In genomic region chr14:93960108-93960475, GRCh38 we compare ENCODE assay signal across 11 cellular contexts. TPM values are rescaled to one million over a fixed set of nuclear protein-coding genes. Genes with fewer than 3 reads are reported as not detected.
A peak's percentile ranks its signal among the peaks of the same experiment; 100 is the strongest.
DNase-seq lines count a peak whose midpoint lies in the region; ATAC-seq and TF ChIP-seq lines count a peak whose summit lies in the region.
"Had no signal": no experiment of that assay in that cellular context is flagged by ENCODE, and none has a peak within 500 bp of the region (broad histone marks: within the 10 kb centered on the region; RNA-seq: fewer than 3 reads in every experiment).

No MANE protein-coding gene starts in this region.

- peak overlapping the region; percentile 61 to 88 (median 74) for H3K27ac ChIP-seq in esophagus squamous epithelium

- H3K36me3 ChIP-seq in esophagus squamous epithelium: no peaks in the 10 kb centered on the region

- H3K4me1 ChIP-seq in esophagus squamous epithelium: peaks cover 14 to 87% (median 43%) of the 10 kb centered on the region in 3 donors

- TF ChIP-seq CTCF in esophagus squamous epithelium (IDR thresholded peaks at IDR 0.05): no peak

- ATAC-seq in activated T-cell treated with anti-CD3 and anti-CD28 coated beads, Interleukin-2, amount 50 U/mL, for 4 hours: peak; percentile 31 to 36
- ATAC-seq in T-helper 17 cell: no peak
- ATAC-seq in stimulated activated naive CD8-positive, alpha-beta T cell treated with anti-CD3 and anti-CD28 coated beads, Interleukin-15, Interleukin-2, amounts not matched to agents 100 U/mL and 50 U/mL, for 24 hours: peak; percentile 56

- no peaks in the 10 kb centered on the region for H3K27me3 ChIP-seq in esophagus squamous epithelium

- peak overlapping the region; percentile 99 for H3K27ac Mint-ChIP-seq in T-helper 17 cell

- H3K4me3 Mint-ChIP-seq in activated T-cell treated with anti-CD3 and anti-CD28 coated beads, Interleukin-2, amount 50 U/mL, for 4 hours: peak overlapping the region; percentile 75
- peak overlapping the region; percentile 57 for H3K4me3 Mint-ChIP-seq in T-helper 17 cell

- H3K9me3 Mint-ChIP-seq in activated T-cell treated with anti-CD3 and anti-CD28 coated beads, Interleukin-2, amount 50 U/mL, for 4 hours: no peaks in the 10 kb centered on the region

- H3K4me1 Mint-ChIP-seq in activated T-cell treated with anti-CD3 and anti-CD28 coated beads, Interleukin-2, amount 50 U/mL, for 4 hours (ENCODE audit: low read depth): peaks cover 96% of the 10 kb centered on the region
- H3K4me1 Mint-ChIP-seq in T-helper 17 cell: peaks cover 77% of the 10 kb centered on the region

- DNase-seq in activated T-cell treated with anti-CD3 and anti-CD28 coated beads, Interleukin-2, amount 50 U/mL, for 4 hours: no peak
- DNase-seq in activated T-cell treated with anti-CD3 and anti-CD28 coated beads, Interleukin-2, amount 50 U/mL, for 1 hour: no peak
- DNase-seq in T-helper 17 cell (no peak), esophagus squamous epithelium (lab: John Stamatoyannopoulos, UW) (no peak), anterior cingulate cortex (lab: John Stamatoyannopoulos, UW) (no peak), T-helper 9 cell (no peak), SHP77 (lab: John Stamatoyannopoulos, UW) (no peak)
- DNase-seq in stimulated activated naive CD8-positive, alpha-beta T cell treated with anti-CD3 and anti-CD28 coated beads, Interleukin-15, Interleukin-2, amounts not matched to agents 100 U/mL and 50 U/mL, for 24 hours: peak; percentile 54
- DNase-seq: NCI-H748 treated with DMSO at 0.1 percent for 48 hours had no signal

- H3K9me3 ChIP-seq in T-helper 17 cell (ENCODE audit: control insufficient read depth, low read length, poor library complexity, severe bottlenecking) (no peaks in the 10 kb centered on the region), esophagus squamous epithelium (no peaks in the 10 kb centered on the region)

- H3K27me3 Mint-ChIP-seq in activated T-cell treated with anti-CD3 and anti-CD28 coated beads, Interleukin-2, amount 50 U/mL, for 4 hours (ENCODE audit: low read depth): no peaks in the 10 kb centered on the region
- no peaks in the 10 kb centered on the region for H3K27me3 Mint-ChIP-seq in T-helper 17 cell

- intact Hi-C loops in esophagus squamous epithelium (cut with DNase I): no loop called here

- no peak for TF ChIP-seq POLR2A in esophagus squamous epithelium (IDR thresholded peaks at IDR 0.05)

- H3K4me3 ChIP-seq in esophagus squamous epithelium: no peak overlapping the region

- no peaks in the 10 kb centered on the region for H3K36me3 Mint-ChIP-seq in activated T-cell treated with anti-CD3 and anti-CD28 coated beads, Interleukin-2, amount 50 U/mL, for 4 hours (ENCODE audit: insufficient read depth)
- H3K36me3 Mint-ChIP-seq in T-helper 17 cell (ENCODE audit: low read depth): no peaks in the 10 kb centered on the region

RNA-seq across cellular contexts. Expression of gene ASB2, which starts 16.3 kb away (rescaled TPM):
- 1 to 10 TPM; 8.2 to 9.9 (median 9.8) TPM for total RNA-seq in activated T-cell treated with anti-CD3 and anti-CD28 coated beads, Interleukin-2, amount 50 U/mL, for 4 hours
- total RNA-seq in T-helper 17 cell: 1 to 10 TPM; 2.3 to 6.5 TPM
- total RNA-seq in esophagus squamous epithelium: 1 to 10 TPM in 3 of 4 donors, under 1 TPM in 1; 0.83 to 8.8 (median 3.7) TPM
- total RNA-seq: pulmonary artery endothelial cell, temporal lobe had no signal

RNA-seq across cellular contexts. Expression of gene FAM181A, which starts 32.9 kb away (rescaled TPM):
- total RNA-seq in activated T-cell treated with anti-CD3 and anti-CD28 coated beads, Interleukin-2, amount 50 U/mL, for 4 hours: not detected
- not detected for total RNA-seq in T-helper 17 cell
- not detected for total RNA-seq in esophagus squamous epithelium
- total RNA-seq: pulmonary artery endothelial cell had no signal

RNA-seq across cellular contexts. Expression of gene CCDC197, which starts 37.0 kb away (rescaled TPM):
- under 1 TPM in 1 of 3 donors, not detected in 2; 0.35 TPM for total RNA-seq in activated T-cell treated with anti-CD3 and anti-CD28 coated beads, Interleukin-2, amount 50 U/mL, for 4 hours
- not detected for total RNA-seq in T-helper 17 cell
- total RNA-seq in esophagus squamous epithelium: not detected
- total RNA-seq: pulmonary artery endothelial cell, temporal lobe had no signal
